Comparison of ENCODE assay signal across 18 cellular contexts in genomic region chr6:107267006-107267405, GRCh38.
DNase-seq lines count a peak whose midpoint lies in the region; ATAC-seq and TF ChIP-seq lines count a peak whose summit lies in the region.
"Had no signal": no experiment of that assay in that cellular context is flagged by ENCODE, and none has a peak within 500 bp of the region (broad histone marks: within the 10 kb centered on the region; RNA-seq: fewer than 3 reads in every experiment).

No MANE protein-coding gene starts in this region.

- H3K27ac Mint-ChIP-seq in stimulated activated memory B cell treated with anti-CD40 and anti-IgM and Interleukin-4, amounts not matched to agents 10 μg/mL and 1 μg/mL and 100 μg/mL, for 72 hours = no peak overlapping the region
- H3K27ac Mint-ChIP-seq: CD4-positive, alpha-beta T cell; HFFc6 had no signal

- H3K4me3 Mint-ChIP-seq in stimulated activated memory B cell treated with anti-CD40 and anti-IgM and Interleukin-4, amounts not matched to agents 10 μg/mL and 1 μg/mL and 100 μg/mL, for 72 hours = no peak overlapping the region
- H3K4me3 Mint-ChIP-seq: CD4-positive, alpha-beta T cell; HFFc6 had no signal

- in situ Hi-C loops in SK-MEL-5 (cut with HindIII; ENCODE audit: low pct_unique_long_range_greater_than_20kb, low sequenced_read_pairs) = no loop called here

- DNase-seq in SK-MEL-5 (ENCODE audit: low read depth, low spot score) (peak; percentile 71), right lobe of liver (no peak), dorsolateral prefrontal cortex (no peak), NCI-H1417 treated with DMSO at 0.1 percent for 48 hours (lab: John Stamatoyannopoulos, UW) (no peak), MV-4-11 (lab: John Stamatoyannopoulos, UW) (no peak), putamen (ENCODE audit: low spot score) (no peak)
- DNase-seq: ACHN; BE2C; C1 segment of cervical spinal cord; Caco-2; CD4-positive, alpha-beta T cell; GM23248; H7; HFFc6 had no signal

- 24% methylated on average over 4 of the region's 4 CpGs for WGBS in right lobe of liver (ENCODE audit: insufficient coverage, low coverage, low lambda C conversion rate, missing lambda C conversion rate)

- H3K4me3 ChIP-seq in right lobe of liver (no peak overlapping the region), dorsolateral prefrontal cortex (no peak overlapping the region)
- H3K4me3 ChIP-seq: GM23248 had no signal

- no peak for TF ChIP-seq POLR2A in right lobe of liver (IDR thresholded peaks at IDR 0.05)

- TF ChIP-seq CTCF in right lobe of liver (IDR thresholded peaks at IDR 0.05) (no peak), dorsolateral prefrontal cortex (IDR thresholded peaks at IDR 0.05 in 54 of 56, conservative IDR thresholded peaks at IDR 0.05 in 2 of 56; ENCODE audit: low read depth in 1 of 56, partially characterized antibody in 56 of 56) (no peak)

- H3K9me3 Mint-ChIP-seq in stimulated activated memory B cell treated with anti-CD40 and anti-IgM and Interleukin-4, amounts not matched to agents 10 μg/mL and 1 μg/mL and 100 μg/mL, for 72 hours = peaks cover 3% of the 10 kb centered on the region
- H3K9me3 Mint-ChIP-seq: CD4-positive, alpha-beta T cell; HFFc6; IgD-negative memory B cell had no signal

- intact Hi-C loops in right lobe of liver (cut with DNase I) = no loop called here
- intact Hi-C loops in dorsolateral prefrontal cortex (cut with DNase I) = no loop called here

- H3K4me1 Mint-ChIP-seq in stimulated activated memory B cell treated with anti-CD40 and anti-IgM and Interleukin-4, amounts not matched to agents 10 μg/mL and 1 μg/mL and 100 μg/mL, for 72 hours = peaks cover 23% of the 10 kb centered on the region

- H3K36me3 Mint-ChIP-seq in stimulated activated memory B cell treated with anti-CD40 and anti-IgM and Interleukin-4, amounts not matched to agents 10 μg/mL and 1 μg/mL and 100 μg/mL, for 72 hours = peaks cover 15% of the 10 kb centered on the region

- peak overlapping the region; percentile 11 for H3K27ac ChIP-seq in cingulate gyrus (ENCODE audit: low read depth, low read length)
- H3K27ac ChIP-seq in right lobe of liver = no peak overlapping the region
- no peak overlapping the region for H3K27ac ChIP-seq in dorsolateral prefrontal cortex
- H3K27ac ChIP-seq: GM23248 had no signal

- H3K9me3 ChIP-seq in right lobe of liver = no peaks in the 10 kb centered on the region
- H3K9me3 ChIP-seq: BE2C, Caco-2 had no signal

- H3K27me3 ChIP-seq in right lobe of liver = no peaks in the 10 kb centered on the region
- no peaks in the 10 kb centered on the region for H3K27me3 ChIP-seq in dorsolateral prefrontal cortex
- H3K27me3 ChIP-seq: BE2C had no signal

- no peaks in the 10 kb centered on the region for H3K27me3 Mint-ChIP-seq in stimulated activated memory B cell treated with anti-CD40 and anti-IgM and Interleukin-4, amounts not matched to agents 10 μg/mL and 1 μg/mL and 100 μg/mL, for 72 hours
- H3K27me3 Mint-ChIP-seq: CD4-positive, alpha-beta T cell; IgD-negative memory B cell had no signal

- ATAC-seq in right lobe of liver = peak; percentile 31 to 73 (median 63)
- ATAC-seq in stimulated activated memory B cell treated with anti-CD40 and anti-IgM and Interleukin-4, amounts not matched to agents 10 μg/mL and 1 μg/mL and 100 μg/mL, for 72 hours = peak; percentile 31
- ATAC-seq: HCT116 had no signal

- peaks cover 0 to 30% (median 0%) of the 10 kb centered on the region in 4 donors for H3K4me1 ChIP-seq in right lobe of liver

- no peaks in the 10 kb centered on the region for H3K36me3 ChIP-seq in right lobe of liver
- H3K36me3 ChIP-seq: BE2C had no signal
